ENCODE assay signal across 21 cellular contexts in genomic region chr2:171788316-171788993, GRCh38.
A peak's percentile ranks its signal among the peaks of the same experiment; 100 is the strongest.
DNase-seq lines count a peak whose midpoint lies in the region; ATAC-seq and TF ChIP-seq lines count a peak whose summit lies in the region.
"Had no signal": no experiment of that assay in that cellular context is flagged by ENCODE, and none has a peak within 500 bp of the region (broad histone marks: within the 10 kb centered on the region; RNA-seq: fewer than 3 reads in every experiment).

No MANE protein-coding gene starts in this region.

- H3K9me3 ChIP-seq in CD8-positive, alpha-beta T cell (ENCODE audit: low read length): no peaks in the 10 kb centered on the region
- no peaks in the 10 kb centered on the region for H3K9me3 ChIP-seq in iPS-20b (ENCODE audit: insufficient read depth, low read depth, low read length)
- H3K9me3 ChIP-seq: gastroesophageal sphincter, suprapubic skin, upper lobe of right lung had no signal

- no peak for ATAC-seq in CD8-positive, alpha-beta T cell
- ATAC-seq: activated naive CD8-positive, alpha-beta T cell treated with anti-CD3 and anti-CD28 coated beads, Interleukin-2, amount 50 U/mL, for 24 hours; gastroesophageal sphincter; left ventricle myocardium superior; sciatic nerve; stimulated activated memory B cell treated with anti-CD40 and anti-IgM and Interleukin-4, amounts not matched to agents 10 μg/mL and 1 μg/mL and 100 μg/mL, for 72 hours; upper lobe of right lung had no signal

- H3K4me1 Mint-ChIP-seq in CD8-positive, alpha-beta T cell (ENCODE audit: low read depth): no peaks in the 10 kb centered on the region
- H3K4me1 Mint-ChIP-seq: activated B cell treated with CpG ODN at 0.5 μM for 24 hours; activated naive CD8-positive, alpha-beta T cell treated with anti-CD3 and anti-CD28 coated beads, Interleukin-2, amount 50 U/mL, for 24 hours; CD14-positive monocyte; central memory CD8-positive, alpha-beta T cell; stimulated activated memory B cell treated with anti-CD40 and anti-IgM and Interleukin-4, amounts not matched to agents 10 μg/mL and 1 μg/mL and 100 μg/mL, for 72 hours had no signal

- H3K9ac ChIP-seq in iPS-20b (ENCODE audit: low read depth, low read length): no peak overlapping the region

- no peak overlapping the region for H3K4me3 ChIP-seq in CD8-positive, alpha-beta T cell (ENCODE audit: low read depth, low read length)
- H3K4me3 ChIP-seq in H7 (ENCODE audit: insufficient read depth, low read depth, low read length) (no peak overlapping the region), iPS-20b (ENCODE audit: low read length) (peak overlapping the region; percentile 42; the same call in 1 of the 2 replicates)
- H3K4me3 ChIP-seq: gastroesophageal sphincter, suprapubic skin, upper lobe of right lung had no signal

- H3K27me3 Mint-ChIP-seq in CD8-positive, alpha-beta T cell (ENCODE audit: low read depth): no peaks in the 10 kb centered on the region
- H3K27me3 Mint-ChIP-seq: activated B cell treated with CpG ODN at 0.5 μM for 24 hours; activated CD4-positive, alpha-beta memory T cell treated with anti-CD3 and anti-CD28 coated beads for 36 hours; activated naive CD8-positive, alpha-beta T cell treated with anti-CD3 and anti-CD28 coated beads, Interleukin-2, amount 50 U/mL, for 24 hours; central memory CD8-positive, alpha-beta T cell; stimulated activated memory B cell treated with anti-CD40 and anti-IgM and Interleukin-4, amounts not matched to agents 10 μg/mL and 1 μg/mL and 100 μg/mL, for 72 hours had no signal

- no peak overlapping the region for H3K4me3 Mint-ChIP-seq in CD8-positive, alpha-beta T cell
- H3K4me3 Mint-ChIP-seq: activated B cell treated with CpG ODN at 0.5 μM for 24 hours; activated CD4-positive, alpha-beta memory T cell treated with anti-CD3 and anti-CD28 coated beads for 36 hours; activated naive CD8-positive, alpha-beta T cell treated with anti-CD3 and anti-CD28 coated beads, Interleukin-2, amount 50 U/mL, for 24 hours; CD14-positive monocyte; central memory CD8-positive, alpha-beta T cell; stimulated activated memory B cell treated with anti-CD40 and anti-IgM and Interleukin-4, amounts not matched to agents 10 μg/mL and 1 μg/mL and 100 μg/mL, for 72 hours had no signal

- peak overlapping the region; percentile 55 for H3K27ac Mint-ChIP-seq in CD8-positive, alpha-beta T cell
- H3K27ac Mint-ChIP-seq: activated B cell treated with CpG ODN at 0.5 μM for 24 hours; activated CD4-positive, alpha-beta memory T cell treated with anti-CD3 and anti-CD28 coated beads for 36 hours; activated naive CD8-positive, alpha-beta T cell treated with anti-CD3 and anti-CD28 coated beads, Interleukin-2, amount 50 U/mL, for 24 hours; stimulated activated memory B cell treated with anti-CD40 and anti-IgM and Interleukin-4, amounts not matched to agents 10 μg/mL and 1 μg/mL and 100 μg/mL, for 72 hours had no signal

- peaks cover 84% of the 10 kb centered on the region for H3K36me3 Mint-ChIP-seq in CD8-positive, alpha-beta T cell

- no peak for TF ChIP-seq CTCF in CD8-positive, alpha-beta T cell (IDR thresholded peaks at IDR 0.05)

- intact Hi-C loops in CD8-positive, alpha-beta T cell (cut with DNase I, micrococcal nuclease): no loop called here

- H3K27me3 ChIP-seq in CD8-positive, alpha-beta T cell (ENCODE audit: insufficient read depth, low read length): no peaks in the 10 kb centered on the region
- H3K27me3 ChIP-seq in H7 (ENCODE audit: control insufficient read depth, insufficient read depth, low read length) (no peaks in the 10 kb centered on the region), iPS-20b (ENCODE audit: insufficient read depth, low read length) (no peaks in the 10 kb centered on the region)
- H3K27me3 ChIP-seq: gastroesophageal sphincter, suprapubic skin, upper lobe of right lung had no signal

- H3K4me1 ChIP-seq in CD8-positive, alpha-beta T cell (ENCODE audit: insufficient read depth, low read length): no peaks in the 10 kb centered on the region
- H3K4me1 ChIP-seq in iPS-20b (ENCODE audit: insufficient read depth, low read length): peaks cover 32% of the 10 kb centered on the region
- H3K4me1 ChIP-seq: gastroesophageal sphincter, suprapubic skin, upper lobe of right lung had no signal

- H3K27ac ChIP-seq in CD8-positive, alpha-beta T cell (ENCODE audit: low read depth, low read length): no peak overlapping the region
- H3K27ac ChIP-seq in iPS-20b (ENCODE audit: low read length): no peak overlapping the region
- H3K27ac ChIP-seq: gastroesophageal sphincter, suprapubic skin, upper lobe of right lung had no signal

- H3K36me3 ChIP-seq in CD8-positive, alpha-beta T cell (ENCODE audit: insufficient read depth, low read length): peaks cover 19% of the 10 kb centered on the region
- peaks cover 2% of the 10 kb centered on the region for H3K36me3 ChIP-seq in H7 (replicated peaks; ENCODE audit: control insufficient read depth, insufficient read depth, low read length)
- peaks cover 41% of the 10 kb centered on the region for H3K36me3 ChIP-seq in iPS-20b (ENCODE audit: insufficient read depth, low read depth, low read length)

- CTCF ChIA-PET in CD8-positive, alpha-beta T cell (lab: Charles Lee): no interaction called here

- no peak for DNase-seq in CD8-positive, alpha-beta T cell
- DNase-seq in H7 (peak; percentile 23), NCI-H69 (lab: John Stamatoyannopoulos, UW) (peak; percentile 60), inferior parietal cortex (ENCODE audit: extremely low spot score) (no peak), NCI-H510A treated with DMSO at 0.1 percent for 48 hours (lab: John Stamatoyannopoulos, UW) (no peak), germinal center (ENCODE audit: low spot score) (no peak)
- DNase-seq: activated B cell treated with CpG ODN at 0.5 μM for 24 hours; activated CD4-positive, alpha-beta memory T cell treated with anti-CD3 and anti-CD28 coated beads for 36 hours; activated gamma-delta T cell; activated naive CD8-positive, alpha-beta T cell treated with anti-CD3 and anti-CD28 coated beads, Interleukin-2, amount 50 U/mL, for 24 hours; left ventricle myocardium superior; NCI-H524 treated with DMSO at 0.1 percent for 48 hours; stimulated activated CD4-positive, alpha-beta T cell treated with anti-CD3 and anti-CD28 coated beads, Interleukin-4, amount 100 ng/mL, for 24 hours; upper lobe of right lung had no signal

- no peaks in the 10 kb centered on the region for H3K9me3 Mint-ChIP-seq in CD8-positive, alpha-beta T cell
- H3K9me3 Mint-ChIP-seq: activated naive CD8-positive, alpha-beta T cell treated with anti-CD3 and anti-CD28 coated beads, Interleukin-2, amount 50 U/mL, for 24 hours; central memory CD8-positive, alpha-beta T cell; stimulated activated memory B cell treated with anti-CD40 and anti-IgM and Interleukin-4, amounts not matched to agents 10 μg/mL and 1 μg/mL and 100 μg/mL, for 72 hours had no signal

- POLR2A ChIA-PET in CD8-positive, alpha-beta T cell (lab: Charles Lee): no interaction called here

Comparison
In these comparisons a context has a peak if more than half of its experiments do, and no peak if none do; other contexts are left out.
1. DNase-seq: peak in H7 (single experiment) and NCI-H69 (single experiment); none in CD8-positive, alpha-beta T cell (0 of 7), inferior parietal cortex (single experiment), NCI-H510A treated with DMSO at 0.1 percent for 48 hours (single experiment) and germinal center (single experiment).